In the genomic region with DNA sequence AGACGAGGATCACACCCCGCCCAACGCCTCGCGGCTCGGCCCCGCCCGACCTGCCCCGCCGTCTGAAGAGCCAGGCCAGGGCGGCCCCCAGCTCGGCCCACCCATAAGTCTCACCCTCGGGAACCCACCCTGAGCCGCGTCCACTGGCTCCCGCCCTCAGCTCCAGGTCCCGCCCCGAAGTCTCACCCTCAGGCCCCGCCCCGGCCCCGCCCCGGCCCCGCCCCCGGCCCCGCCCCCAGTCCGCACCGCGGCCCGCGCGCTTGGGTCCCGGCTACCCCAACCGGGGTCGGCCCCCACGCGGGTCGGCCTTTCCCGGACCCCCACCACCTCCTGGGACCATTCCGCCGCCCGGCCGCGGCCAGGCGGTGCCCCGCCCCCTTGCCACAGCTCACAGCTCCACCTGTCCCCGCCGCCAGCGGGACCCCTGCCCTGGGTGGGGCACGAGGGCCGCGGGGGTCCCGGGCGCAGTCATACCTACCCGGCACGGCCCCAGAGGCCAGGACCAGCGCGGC, we compare ENCODE assay signal across 8 cellular contexts. TPM values are rescaled to one million over a fixed set of nuclear protein-coding genes. Genes with fewer than 3 reads are reported as not detected.
DNase-seq lines count a peak whose midpoint lies in the region; ATAC-seq and TF ChIP-seq lines count a peak whose summit lies in the region.

No MANE protein-coding gene starts in this region.

- H3K27me3 Mint-ChIP-seq in CD14-positive monocyte (ENCODE audit: low read depth in 3 of 3) (peaks cover 51 to 88% (median 71%) of the 10 kb centered on the region in 3 donors), activated B cell treated with CpG ODN at 0.5 μM for 24 hours (peaks cover 24% of the 10 kb centered on the region)

- POLR2A ChIA-PET in activated B cell treated with CpG ODN at 0.5 μM for 24 hours (lab: Charles Lee) = interaction anchor here (0.6 to 0.8 kb wide), 2 partner anchors 102 to 1237 kb away, joined by 3 to 4 read pairs; partner anchors contain the start of gene SCAP

- H3K9me3 Mint-ChIP-seq in CD14-positive monocyte (peaks cover 0 to 9% (median 4%) of the 10 kb centered on the region in 7 donors), activated B cell treated with CpG ODN at 0.5 μM for 24 hours (no peaks in the 10 kb centered on the region)

- DNase-seq in CD14-positive monocyte (ENCODE audit: low spot score) (no peak), activated B cell treated with CpG ODN at 0.5 μM for 24 hours (peak; percentile 51), left lung (peak; percentile 44 to 86), kidney glomerular epithelial cell (lab: John Stamatoyannopoulos, UW) (no peak)
- peak; percentile 24 for DNase-seq in central memory CD4-positive, alpha-beta T cell
- DNase-seq in stimulated activated CD4-positive, alpha-beta T cell treated with anti-CD3 and anti-CD28 coated beads, TNF-alpha, amount 100 ng/mL, for 48 hours (ENCODE audit: low read depth in 3 of 3) = peak in 2 of 3 donors; percentile 10 to 40

- peak; percentile 51 for ATAC-seq in HG02852 (IDR thresholded peaks at IDR 0.05; ENCODE audit: unreplicated experiment)
- peak; percentile 83 for ATAC-seq in activated B cell treated with CpG ODN at 0.5 μM for 24 hours (ENCODE audit: low read depth)
- ATAC-seq in left lung = peak; percentile 84
- no peak for ATAC-seq in GM19023 (IDR thresholded peaks at IDR 0.05; ENCODE audit: unreplicated experiment)

- H3K4me3 Mint-ChIP-seq in CD14-positive monocyte = peak overlapping the region; percentile 72 to 84
- H3K4me3 Mint-ChIP-seq in activated B cell treated with CpG ODN at 0.5 μM for 24 hours = peak overlapping the region; percentile 73

- H3K27ac Mint-ChIP-seq in CD14-positive monocyte = peak overlapping the region in 1 of 7 donors; percentile 18
- H3K27ac Mint-ChIP-seq in activated B cell treated with CpG ODN at 0.5 μM for 24 hours = no peak overlapping the region

- H3K36me3 Mint-ChIP-seq in CD14-positive monocyte = peaks cover 1 to 3% of the 10 kb centered on the region in 2 donors
- no peaks in the 10 kb centered on the region for H3K36me3 Mint-ChIP-seq in activated B cell treated with CpG ODN at 0.5 μM for 24 hours (ENCODE audit: low read depth)

- no peak overlapping the region for H3K27ac ChIP-seq in left lung

- CTCF ChIA-PET in activated B cell treated with CpG ODN at 0.5 μM for 24 hours (lab: Charles Lee) = no interaction called here

- H3K4me1 ChIP-seq in left lung = peaks cover 4 to 15% of the 10 kb centered on the region in 2 donors

- peak overlapping the region; percentile 36 to 56 for H3K4me3 ChIP-seq in left lung

- H3K4me1 Mint-ChIP-seq in CD14-positive monocyte = peaks cover 2% of the 10 kb centered on the region
- H3K4me1 Mint-ChIP-seq in activated B cell treated with CpG ODN at 0.5 μM for 24 hours = peaks cover 2% of the 10 kb centered on the region

- intact Hi-C loops in CD14-positive monocyte (cut with micrococcal nuclease) (no loop called here), activated B cell treated with CpG ODN at 0.5 μM for 24 hours (cut with micrococcal nuclease) (no loop called here), left lung (cut with DNase I) (no loop called here)

- TF ChIP-seq CTCF in CD14-positive monocyte (IDR thresholded peaks at IDR 0.05) (no peak), activated B cell treated with CpG ODN at 0.5 μM for 24 hours (IDR thresholded peaks at IDR 0.05) (no peak), left lung (IDR thresholded peaks at IDR 0.05) (no peak)

- H3K27me3 ChIP-seq in left lung = peaks cover 23 to 65% of the 10 kb centered on the region in 2 donors

- H3K36me3 ChIP-seq in left lung = no peaks in the 10 kb centered on the region

- H3K9me3 ChIP-seq in left lung = no peaks in the 10 kb centered on the region

RNA-seq across cellular contexts. Expression of gene CSPG5, which starts 0.5 kb away (rescaled TPM):
- polyA plus RNA-seq in CD14-positive monocyte = not detected
- total RNA-seq in activated B cell treated with CpG ODN at 0.5 μM for 24 hours (0.09 and 0.20 TPM in 2 replicates), left lung (10 to 100 TPM in 1 of 2 donors, 1 to 10 TPM in 1; 3.8 to 19.2 TPM)

Comparison
In these comparisons a context has a peak if more than half of its experiments do, and no peak if none do; other contexts are left out.
1. DNase-seq: peak in activated B cell treated with CpG ODN at 0.5 μM for 24 hours (single experiment), central memory CD4-positive, alpha-beta T cell (single experiment), left lung (2 of 2) and stimulated activated CD4-positive, alpha-beta T cell treated with anti-CD3 and anti-CD28 coated beads, TNF-alpha, amount 100 ng/mL, for 48 hours (2 of 3); none in CD14-positive monocyte (single experiment) and kidney glomerular epithelial cell (single experiment).